ENCODE assay signal across 8 cellular contexts in genomic region chr1:27044613-27045091, GRCh38. TPM values are rescaled to one million over a fixed set of nuclear protein-coding genes. Genes with fewer than 3 reads are reported as not detected.
A peak's percentile ranks its signal among the peaks of the same experiment; 100 is the strongest.
DNase-seq lines count a peak whose midpoint lies in the region; ATAC-seq, FAIRE-seq and TF ChIP-seq lines count a peak whose summit lies in the region.

No MANE protein-coding gene starts in this region.

- H3K4me3 Mint-ChIP-seq in CD4-positive, alpha-beta T cell: peak overlapping the region; percentile 39
- peak overlapping the region; percentile 28 for H3K4me3 Mint-ChIP-seq in activated B cell treated with CpG ODN at 0.5 μM for 24 hours

- peak; percentile 77 to 95 (median 90) for DNase-seq in CD4-positive, alpha-beta T cell
- DNase-seq in HCEC 1CT (peak; percentile 66), NCI-H2171 treated with DMSO at 0.1 percent for 48 hours (lab: John Stamatoyannopoulos, UW) (peak; percentile 76), activated B cell treated with CpG ODN at 0.5 μM for 24 hours (peak; percentile 85), bronchial epithelial cell (ENCODE audit: low read depth) (peak; percentile 57), kidney glomerular epithelial cell (lab: John Stamatoyannopoulos, UW) (peak; percentile 74)
- peak; percentile 86 for DNase-seq in stimulated activated CD4-positive, alpha-beta T cell treated with anti-CD3 and anti-CD28 coated beads, Interleukin-1b, Interleukin-23, amount 100 ng/mL, for 48 hours

- no peak overlapping the region for H3K4me3 ChIP-seq in bronchial epithelial cell (ENCODE audit: low read depth, low read length)

- H3K27ac ChIP-seq in CD4-positive, alpha-beta T cell (ENCODE audit: low read depth, low read length): no peak overlapping the region

- H3K9me3 ChIP-seq in CD4-positive, alpha-beta T cell (ENCODE audit: control insufficient read depth, low read length): no peaks in the 10 kb centered on the region

- CTCF ChIA-PET in CD4-positive, alpha-beta T cell (lab: Charles Lee): interaction anchor here (0.6 to 2.3 kb wide), 24 partner anchors 9 to 247 kb away, joined by 3 to 24 read pairs (median 4); partner anchors contain the start of genes SLC9A1 and TRNP1
- CTCF ChIA-PET in activated B cell treated with CpG ODN at 0.5 μM for 24 hours (lab: Charles Lee): interaction anchor here (0.6 to 9.2 kb wide), 25 partner anchors 9 to 618 kb away, joined by 3 to 290 read pairs (median 4); partner anchors contain the start of genes TRNP1 and WDTC1

- H3K27ac Mint-ChIP-seq in CD4-positive, alpha-beta T cell: no peak overlapping the region
- H3K27ac Mint-ChIP-seq in activated B cell treated with CpG ODN at 0.5 μM for 24 hours: no peak overlapping the region

- H3K9me3 Mint-ChIP-seq in CD4-positive, alpha-beta T cell: no peaks in the 10 kb centered on the region
- H3K9me3 Mint-ChIP-seq in activated B cell treated with CpG ODN at 0.5 μM for 24 hours: no peaks in the 10 kb centered on the region

- peak; percentile 91 for TF ChIP-seq CTCF in CD4-positive, alpha-beta T cell (IDR thresholded peaks at IDR 0.05)
- peak; percentile 68 for TF ChIP-seq CTCF in activated B cell treated with CpG ODN at 0.5 μM for 24 hours (IDR thresholded peaks at IDR 0.05)
- TF ChIP-seq CTCF in bronchial epithelial cell (IDR thresholded peaks at IDR 0.05; ENCODE audit: insufficient read depth, low read length, severe bottlenecking): peak; percentile 96

- FAIRE-seq in bronchial epithelial cell (lab: Jason Lieb, UNC): no peak

- H3K36me3 Mint-ChIP-seq in CD4-positive, alpha-beta T cell (ENCODE audit: low read depth): no peaks in the 10 kb centered on the region
- H3K36me3 Mint-ChIP-seq in activated B cell treated with CpG ODN at 0.5 μM for 24 hours (ENCODE audit: low read depth): no peaks in the 10 kb centered on the region

- no peaks in the 10 kb centered on the region for H3K27me3 Mint-ChIP-seq in CD4-positive, alpha-beta T cell
- no peaks in the 10 kb centered on the region for H3K27me3 Mint-ChIP-seq in activated B cell treated with CpG ODN at 0.5 μM for 24 hours

- peaks cover 21% of the 10 kb centered on the region for H3K4me1 Mint-ChIP-seq in CD4-positive, alpha-beta T cell (ENCODE audit: low read depth)
- peaks cover 16% of the 10 kb centered on the region for H3K4me1 Mint-ChIP-seq in activated B cell treated with CpG ODN at 0.5 μM for 24 hours

- no peaks in the 10 kb centered on the region for H3K27me3 ChIP-seq in CD4-positive, alpha-beta T cell (ENCODE audit: control insufficient read depth, insufficient read depth, low read length)
- H3K27me3 ChIP-seq in bronchial epithelial cell (ENCODE audit: control insufficient read depth, insufficient read depth, low read length): no peaks in the 10 kb centered on the region

- peak; percentile 93 for ATAC-seq in CD4-positive, alpha-beta T cell (ENCODE audit: poor library complexity)
- peak; percentile 96 for ATAC-seq in activated B cell treated with CpG ODN at 0.5 μM for 24 hours (ENCODE audit: low read depth)
- no peak for ATAC-seq in HG03571 (IDR thresholded peaks at IDR 0.05; ENCODE audit: unreplicated experiment)

- intact Hi-C loops in CD4-positive, alpha-beta T cell (cut with DNase I, micrococcal nuclease): loop anchor here (1.0 to 5.0 kb wide), 5 partner anchors 53 to 353 kb away; no protein-coding TSS in a partner anchor
- intact Hi-C loops in activated B cell treated with CpG ODN at 0.5 μM for 24 hours (cut with micrococcal nuclease): loop anchor here (1.0 to 5.0 kb wide), 6 partner anchors 47 to 563 kb away; no protein-coding TSS in a partner anchor

- no peaks in the 10 kb centered on the region for H3K36me3 ChIP-seq in bronchial epithelial cell (ENCODE audit: control insufficient read depth, insufficient read depth, low read length)

- POLR2A ChIA-PET in CD4-positive, alpha-beta T cell (lab: Charles Lee): interaction anchor here (1.0 to 1.4 kb wide), 2 partner anchors 53 to 238 kb away, joined by 3 read pairs; no protein-coding TSS in a partner anchor
- POLR2A ChIA-PET in activated B cell treated with CpG ODN at 0.5 μM for 24 hours (lab: Charles Lee): interaction anchor here (0.6 to 2.0 kb wide), 5 partner anchors 48 to 179 kb away, joined by 4 to 7 read pairs (median 5); no protein-coding TSS in a partner anchor

RNA-seq across cellular contexts. Expression of gene TENT5B, which starts 32.0 kb away (rescaled TPM):
- total RNA-seq in CD4-positive, alpha-beta T cell: not detected
- total RNA-seq in activated B cell treated with CpG ODN at 0.5 μM for 24 hours (not detected in 2 replicates), bronchial epithelial cell (21.1 and 73.0 TPM in 2 replicates)

RNA-seq across cellular contexts. Expression of gene TRNP1, which starts 51.2 kb away (rescaled TPM):
- under 1 TPM; 0.19 to 0.20 TPM for total RNA-seq in CD4-positive, alpha-beta T cell
- total RNA-seq in activated B cell treated with CpG ODN at 0.5 μM for 24 hours: 0.24 and 0.44 TPM in 2 replicates
- 11.1 and 15.3 TPM in 2 replicates for total RNA-seq in bronchial epithelial cell

Comparison
In these comparisons a context has a peak if more than half of its experiments do, and no peak if none do; other contexts are left out.
1. RNA of gene TENT5B, which starts 32.0 kb away (total RNA-seq): 21.1 to 73.0 TPM in bronchial epithelial cell; not detected in CD4-positive, alpha-beta T cell and not detected in activated B cell treated with CpG ODN at 0.5 μM for 24 hours; every median in the first group is over 10 times any median in the second.
2. Peak in every context shown above with its lines, with median percentiles within 50 percentile points of each other: DNase-seq and CTCF ChIP-seq.